In genomic region chr4:185134176-185134869, GRCh38 we compare ENCODE assay signal across 8 cellular contexts. TPM values are rescaled to one million over a fixed set of nuclear protein-coding genes. Genes with fewer than 3 reads are reported as not detected.
DNase-seq lines count a peak whose midpoint lies in the region; ATAC-seq and TF ChIP-seq lines count a peak whose summit lies in the region.

No MANE protein-coding gene starts in this region.

- H4K20me1 ChIP-seq in neural cell (ENCODE audit: insufficient read depth): no peaks in the 10 kb centered on the region

- peak; percentile 65 for ATAC-seq in GM19372 (IDR thresholded peaks at IDR 0.05; ENCODE audit: low read depth, unreplicated experiment)
- ATAC-seq in SK-N-SH treated with all-trans-retinoic acid at 6 μM for 48 hours: peak; percentile 93

- H3K36me3 Mint-ChIP-seq in activated T-cell treated with anti-CD3 and anti-CD28 coated beads, Interleukin-2, amount 50 U/mL, for 24 hours (ENCODE audit: low read depth): no peaks in the 10 kb centered on the region

- H3K4me3 Mint-ChIP-seq in activated T-cell treated with anti-CD3 and anti-CD28 coated beads, Interleukin-2, amount 50 U/mL, for 24 hours: no peak overlapping the region

- no peak overlapping the region for H3K4me3 ChIP-seq in Jurkat, Clone E6-1 (ENCODE audit: low read length)
- H3K4me3 ChIP-seq in neural cell (ENCODE audit: low read length): no peak overlapping the region

- DNase-seq in COR-L47 (lab: John Stamatoyannopoulos, UW) (peak; percentile 33), fibroblast of gingiva (ENCODE audit: low read depth) (peak; percentile 43), SHP77 (lab: John Stamatoyannopoulos, UW) (no peak)
- DNase-seq in Jurkat, Clone E6-1 (ENCODE audit: low read depth, low spot score): peak; percentile 46
- DNase-seq in activated T-cell treated with anti-CD3 and anti-CD28 coated beads, Interleukin-2, amount 50 U/mL, for 24 hours: no peak

- TF ChIP-seq CTCF in neural cell (IDR thresholded peaks at IDR 0.05; ENCODE audit: poor library complexity, severe bottlenecking): peak; percentile 86

- no peaks in the 10 kb centered on the region for H3K27me3 ChIP-seq in neural cell (ENCODE audit: insufficient read depth, low read depth, low read length)

- H3K4me2 ChIP-seq in neural cell (ENCODE audit: low read length): no peak overlapping the region

- H3K27ac Mint-ChIP-seq in activated T-cell treated with anti-CD3 and anti-CD28 coated beads, Interleukin-2, amount 50 U/mL, for 24 hours: no peak overlapping the region

- peaks cover 48% of the 10 kb centered on the region for H3K27me3 Mint-ChIP-seq in activated T-cell treated with anti-CD3 and anti-CD28 coated beads, Interleukin-2, amount 50 U/mL, for 24 hours

- H3K27ac ChIP-seq in neural cell (ENCODE audit: low read length): no peak overlapping the region

- H3K9ac ChIP-seq in neural cell (ENCODE audit: low read length): no peak overlapping the region

- TF ChIP-seq RAD21 in neural cell (conservative IDR thresholded peaks at IDR 0.05): peak; percentile 80

- H3K9me3 ChIP-seq in neural cell (ENCODE audit: low read length): no peaks in the 10 kb centered on the region

- no peak for TF ChIP-seq EP300 in neural cell (conservative IDR thresholded peaks at IDR 0.05; ENCODE audit: poor library complexity, severe bottlenecking)

- no peaks in the 10 kb centered on the region for H3K79me2 ChIP-seq in neural cell (replicated peaks; ENCODE audit: insufficient read depth, low read length)

- H3K9me3 Mint-ChIP-seq in activated T-cell treated with anti-CD3 and anti-CD28 coated beads, Interleukin-2, amount 50 U/mL, for 24 hours: no peaks in the 10 kb centered on the region

- H2AFZ ChIP-seq in neural cell (ENCODE audit: low read depth, low read length): no peak overlapping the region

- no peaks in the 10 kb centered on the region for H3K9me2 ChIP-seq in neural cell (ENCODE audit: insufficient read depth, low read length)

- no peaks in the 10 kb centered on the region for H3K4me1 Mint-ChIP-seq in activated T-cell treated with anti-CD3 and anti-CD28 coated beads, Interleukin-2, amount 50 U/mL, for 24 hours (ENCODE audit: low read depth)

- H3F3A ChIP-seq in neural cell (ENCODE audit: insufficient read depth, low read length, poor library complexity, severe bottlenecking): no peaks in the 10 kb centered on the region

- H3K36me3 ChIP-seq in neural cell (ENCODE audit: insufficient read depth, low read length): no peaks in the 10 kb centered on the region

TF ChIP-seq in SK-N-SH treated with all-trans-retinoic acid at 6 μM for 48 hours, 23 proteins besides CTCF, POLR2A, EP300 and RAD21 (continues in another document):
- no peak for TF ChIP-seq ESRRG (CRISPR knock-in tag; IDR thresholded peaks at IDR 0.05)
- no peak for TF ChIP-seq PPARA (CRISPR knock-in tag; IDR thresholded peaks at IDR 0.05; ENCODE audit: borderline replicate concordance)
- TF ChIP-seq RARB (CRISPR knock-in tag; IDR thresholded peaks at IDR 0.05): no peak
- no peak for TF ChIP-seq ZFP3 (CRISPR knock-in tag; IDR thresholded peaks at IDR 0.05)
- no peak for TF ChIP-seq POU6F1 (CRISPR knock-in tag; IDR thresholded peaks at IDR 0.05; ENCODE audit: borderline replicate concordance, low read depth)
- no peak for TF ChIP-seq CSDC2 (CRISPR knock-in tag; IDR thresholded peaks at IDR 0.05)
- no peak for TF ChIP-seq CSRNP3 (CRISPR knock-in tag; IDR thresholded peaks at IDR 0.05)
- TF ChIP-seq ISL1 (CRISPR knock-in tag; IDR thresholded peaks at IDR 0.05): no peak
- TF ChIP-seq ZNF70 (CRISPR knock-in tag; IDR thresholded peaks at IDR 0.05): no peak
- no peak for TF ChIP-seq TOX (CRISPR knock-in tag; IDR thresholded peaks at IDR 0.05; ENCODE audit: borderline replicate concordance)
- no peak for TF ChIP-seq ZNF565 (CRISPR knock-in tag; conservative IDR thresholded peaks at IDR 0.05; ENCODE audit: low read depth)

TF ChIP-seq in neural cell, 6 proteins besides CTCF, POLR2A, EP300 and RAD21:
- TF ChIP-seq SMC3 (conservative IDR thresholded peaks at IDR 0.05; ENCODE audit: poor library complexity) (peak; percentile 79), EZH2 (IDR thresholded peaks at IDR 0.05; ENCODE audit: borderline replicate concordance, insufficient read depth, low read length, poor library complexity, severe bottlenecking) (no peak)

RNA-seq across cellular contexts. Expression of gene SLC25A4, which starts 8.7 kb away (rescaled TPM):
- 35.2 TPM for polyA plus RNA-seq in Jurkat, Clone E6-1 (2012; ENCODE audit: insufficient read depth, insufficient read length)
- polyA plus RNA-seq in neural cell: 139 and 140 TPM in 2 replicates
- 48.9 and 50.1 TPM in 2 replicates for polyA minus RNA-seq in neural cell

Comparison
In these comparisons a context has a peak if more than half of its experiments do, and no peak if none do; other contexts are left out.
1. DNase-seq: peak in COR-L47 (single experiment), Jurkat, Clone E6-1 (single experiment) and fibroblast of gingiva (single experiment); none in SHP77 (0 of 2) and activated T-cell treated with anti-CD3 and anti-CD28 coated beads, Interleukin-2, amount 50 U/mL, for 24 hours (single experiment).